Comparison of ENCODE assay signal across 10 cellular contexts in the genomic region with DNA sequence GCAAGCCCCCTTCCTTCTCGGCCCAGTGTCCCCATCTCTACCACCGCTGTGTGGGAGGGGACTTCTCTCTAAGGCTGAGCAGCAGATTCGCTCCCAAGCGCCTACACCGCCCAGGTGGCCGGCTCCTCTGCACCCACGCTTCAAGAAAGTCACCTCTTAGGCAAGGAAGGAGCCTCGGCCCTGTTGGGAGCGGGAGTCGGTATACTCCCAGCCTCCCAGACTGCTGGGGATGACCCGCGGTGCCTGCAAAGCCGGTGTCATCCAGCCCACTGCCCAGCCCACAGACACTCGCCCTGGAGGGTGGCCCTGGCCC. TPM values are rescaled to one million over a fixed set of nuclear protein-coding genes. Genes with fewer than 3 reads are reported as not detected.
DNase-seq lines count a peak whose midpoint lies in the region; ATAC-seq and TF ChIP-seq lines count a peak whose summit lies in the region.
"Had no signal": no experiment of that assay in that cellular context is flagged by ENCODE, and none has a peak within 500 bp of the region (broad histone marks: within the 10 kb centered on the region; RNA-seq: fewer than 3 reads in every experiment).

No MANE protein-coding gene starts in this region.

- no peaks in the 10 kb centered on the region; the same call in 1 of the 2 replicates for H3K27me3 ChIP-seq in GM06990 (replicated peaks; ENCODE audit: control insufficient read depth, insufficient read depth, low read length)

- intact Hi-C loops in sciatic nerve (cut with DNase I): no loop called here

- H3K4me3 ChIP-seq in GM06990 (replicated peaks; ENCODE audit: low read depth, low read length): peak overlapping the region; percentile 46

- ATAC-seq in SK-N-SH treated with all-trans-retinoic acid at 6 μM for 48 hours (peak; percentile 17), sciatic nerve (peak; percentile 20), HG02571 (IDR thresholded peaks at IDR 0.05; ENCODE audit: unreplicated experiment) (no peak)

- H3K27ac Mint-ChIP-seq in glutamatergic neuron (ENCODE audit: unreplicated experiment): no peak overlapping the region
- H3K27ac Mint-ChIP-seq: activated naive CD4-positive, alpha-beta T cell treated with anti-CD3 and anti-CD28 coated beads, Interleukin-2, amount 50 U/mL, for 72 hours had no signal

- peaks cover 33% of the 10 kb centered on the region for H3K4me1 Mint-ChIP-seq in glutamatergic neuron (ENCODE audit: low read depth, unreplicated experiment)

- H3K4me3 Mint-ChIP-seq in glutamatergic neuron (ENCODE audit: unreplicated experiment): peak overlapping the region; percentile 81

- DNase-seq in GM06990 (ENCODE audit: extremely low read depth, insufficient read length) (no peak), glutamatergic neuron (no peak), sciatic nerve (ENCODE audit: low spot score) (no peak), NCI-H345 treated with DMSO at 0.1 percent for 48 hours (lab: John Stamatoyannopoulos, UW; ENCODE audit: unreplicated experiment) (no peak), GDM1 (lab: John Stamatoyannopoulos, UW) (no peak), DMS114 treated with DMSO at 0.1 percent for 48 hours (lab: John Stamatoyannopoulos, UW; ENCODE audit: unreplicated experiment) (no peak)

- H3K27me3 Mint-ChIP-seq in glutamatergic neuron (ENCODE audit: unreplicated experiment): peaks cover 6% of the 10 kb centered on the region

- H3K9me3 Mint-ChIP-seq in glutamatergic neuron (ENCODE audit: unreplicated experiment): peaks cover 4% of the 10 kb centered on the region
- H3K9me3 Mint-ChIP-seq: activated naive CD4-positive, alpha-beta T cell treated with anti-CD3 and anti-CD28 coated beads, Interleukin-2, amount 50 U/mL, for 72 hours had no signal

- H3K36me3 Mint-ChIP-seq in glutamatergic neuron (ENCODE audit: unreplicated experiment): peaks cover 8% of the 10 kb centered on the region
- H3K36me3 Mint-ChIP-seq: activated naive CD4-positive, alpha-beta T cell treated with anti-CD3 and anti-CD28 coated beads, Interleukin-2, amount 50 U/mL, for 72 hours had no signal

- H3K36me3 ChIP-seq in GM06990 (ENCODE audit: control insufficient read depth, insufficient read depth, low read length): no peaks in the 10 kb centered on the region

- no peak for TF ChIP-seq CTCF in GM06990 (IDR thresholded peaks at IDR 0.05; ENCODE audit: insufficient read depth, low read length, poor library complexity, severe bottlenecking)
- no peak for TF ChIP-seq CTCF in glutamatergic neuron (IDR thresholded peaks at IDR 0.05; ENCODE audit: partially characterized antibody, unreplicated experiment)

TF ChIP-seq in SK-N-SH treated with all-trans-retinoic acid at 6 μM for 48 hours, 23 proteins besides CTCF, POLR2A, EP300 and RAD21:
- TF ChIP-seq ZNF8 (CRISPR knock-in tag; IDR thresholded peaks at IDR 0.05) (no peak), OSR1 (CRISPR knock-in tag; IDR thresholded peaks at IDR 0.05) (no peak), BACH2 (CRISPR knock-in tag; IDR thresholded peaks at IDR 0.05; ENCODE audit: borderline replicate concordance) (no peak), CREB5 (CRISPR knock-in tag; IDR thresholded peaks at IDR 0.05; ENCODE audit: low read depth) (no peak), CSDC2 (CRISPR knock-in tag; IDR thresholded peaks at IDR 0.05) (no peak), PPARA (CRISPR knock-in tag; IDR thresholded peaks at IDR 0.05; ENCODE audit: borderline replicate concordance) (no peak), ZFP3 (CRISPR knock-in tag; IDR thresholded peaks at IDR 0.05) (no peak), TOX (CRISPR knock-in tag; IDR thresholded peaks at IDR 0.05; ENCODE audit: borderline replicate concordance) (no peak)
- TF ChIP-seq, protein P1, sequence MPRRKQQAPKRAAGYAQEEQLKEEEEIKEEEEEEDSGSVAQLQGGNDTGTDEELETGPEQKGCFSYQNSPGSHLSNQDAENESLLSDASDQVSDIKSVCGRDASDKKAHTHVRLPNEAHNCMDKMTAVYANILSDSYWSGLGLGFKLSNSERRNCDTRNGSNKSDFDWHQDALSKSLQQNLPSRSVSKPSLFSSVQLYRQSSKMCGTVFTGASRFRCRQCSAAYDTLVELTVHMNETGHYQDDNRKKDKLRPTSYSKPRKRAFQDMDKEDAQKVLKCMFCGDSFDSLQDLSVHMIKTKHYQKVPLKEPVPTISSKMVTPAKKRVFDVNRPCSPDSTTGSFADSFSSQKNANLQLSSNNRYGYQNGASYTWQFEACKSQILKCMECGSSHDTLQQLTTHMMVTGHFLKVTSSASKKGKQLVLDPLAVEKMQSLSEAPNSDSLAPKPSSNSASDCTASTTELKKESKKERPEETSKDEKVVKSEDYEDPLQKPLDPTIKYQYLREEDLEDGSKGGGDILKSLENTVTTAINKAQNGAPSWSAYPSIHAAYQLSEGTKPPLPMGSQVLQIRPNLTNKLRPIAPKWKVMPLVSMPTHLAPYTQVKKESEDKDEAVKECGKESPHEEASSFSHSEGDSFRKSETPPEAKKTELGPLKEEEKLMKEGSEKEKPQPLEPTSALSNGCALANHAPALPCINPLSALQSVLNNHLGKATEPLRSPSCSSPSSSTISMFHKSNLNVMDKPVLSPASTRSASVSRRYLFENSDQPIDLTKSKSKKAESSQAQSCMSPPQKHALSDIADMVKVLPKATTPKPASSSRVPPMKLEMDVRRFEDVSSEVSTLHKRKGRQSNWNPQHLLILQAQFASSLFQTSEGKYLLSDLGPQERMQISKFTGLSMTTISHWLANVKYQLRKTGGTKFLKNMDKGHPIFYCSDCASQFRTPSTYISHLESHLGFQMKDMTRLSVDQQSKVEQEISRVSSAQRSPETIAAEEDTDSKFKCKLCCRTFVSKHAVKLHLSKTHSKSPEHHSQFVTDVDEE (CRISPR knock-in tag; IDR thresholded peaks at IDR 0.05): no peak
TF ChIP-seq in SK-N-SH treated with all-trans-retinoic acid at 6 μM for 48 hours: peak in this region for 0.

RNA-seq across cellular contexts. Expression of gene CHRNB4, which starts 0.5 kb away (rescaled TPM):
- total RNA-seq in glutamatergic neuron (ENCODE audit: unreplicated experiment) (71.6 TPM), sciatic nerve (not detected)
- total RNA-seq: activated naive CD4-positive, alpha-beta T cell treated with anti-CD3 and anti-CD28 coated beads, Interleukin-2, amount 50 U/mL, for 72 hours; lung had no signal

RNA-seq across cellular contexts. Expression of gene CHRNA3, which starts 19.7 kb away (rescaled TPM):
- 208 TPM for total RNA-seq in glutamatergic neuron (ENCODE audit: unreplicated experiment)
- total RNA-seq in sciatic nerve: not detected
- total RNA-seq: activated naive CD4-positive, alpha-beta T cell treated with anti-CD3 and anti-CD28 coated beads, Interleukin-2, amount 50 U/mL, for 72 hours had no signal

Comparison
In these comparisons a context has a peak if more than half of its experiments do, and no peak if none do; other contexts are left out.
1. RNA of gene CHRNB4, which starts 0.5 kb away (total RNA-seq): 71.6 TPM in glutamatergic neuron (single experiment); not detected in sciatic nerve (single experiment); every median in the first group is over 10 times any median in the second.
2. RNA of gene CHRNA3, which starts 19.7 kb away (total RNA-seq): 208 TPM in glutamatergic neuron (single experiment); not detected in sciatic nerve (single experiment); every median in the first group is over 100 times any median in the second.